In genomic region chr18:37691162-37691561, GRCh38 we compare ENCODE assay signal across 33 cellular contexts.
"Had no signal": no experiment of that assay in that cellular context is flagged by ENCODE, and none has a peak within 500 bp of the region (broad histone marks: within the 10 kb centered on the region; RNA-seq: fewer than 3 reads in every experiment).

No MANE protein-coding gene starts in this region.

- H3K4me3 ChIP-seq: adrenal gland, ascending aorta, body of pancreas, breast epithelium, cardiac muscle cell had no signal

- H3K27ac ChIP-seq: adrenal gland, ascending aorta, body of pancreas, brain microvascular endothelial cell, breast epithelium, cardiac muscle cell had no signal

- H3K9me3 ChIP-seq: adrenal gland, ascending aorta, body of pancreas, breast epithelium had no signal

- H3K4me1 ChIP-seq: adrenal gland, ascending aorta, body of pancreas, breast epithelium had no signal

- H3K27me3 ChIP-seq: adrenal gland, ascending aorta, body of pancreas, brain microvascular endothelial cell, breast epithelium, cardiac muscle cell had no signal

- ATAC-seq: activated naive CD4-positive, alpha-beta T cell treated with anti-CD3 and anti-CD28 coated beads, Interleukin-2, amount 50 U/mL, for 72 hours; activated naive CD8-positive, alpha-beta T cell treated with anti-CD3 and anti-CD28 coated beads, Interleukin-2, amount 50 U/mL, for 24 hours; activated T-cell treated with anti-CD3 and anti-CD28 coated beads, Interleukin-2, amount 50 U/mL, for 4 hours; activated T-cell treated with anti-CD3 and anti-CD28 coated beads, Interleukin-2, amount 50 U/mL, for 72 hours; activated T-helper 17 cell treated with anti-CD3 and anti-CD28 coated beads, Interleukin-2, amount 50 U/mL, for 72 hours; body of pancreas had no signal

- H3K36me3 ChIP-seq: adrenal gland, ascending aorta, brain microvascular endothelial cell, breast epithelium, cardiac muscle cell had no signal

- DNase-seq: activated effector memory CD4-positive, alpha-beta T cell treated with anti-CD3 and anti-CD28 coated beads, Interleukin-2, amount 50 U/mL, for 16 hours; activated effector memory CD4-positive, alpha-beta T cell treated with Interleukin-2 at 50 U/mL for 16 hours; activated gamma-delta T cell; activated gamma-delta T cell treated with Interleukin-2 at 50 U/mL for 16 hours; activated naive CD4-positive, alpha-beta T cell; activated naive CD4-positive, alpha-beta T cell treated with anti-CD3 and anti-CD28 coated beads for 36 hours; activated naive CD4-positive, alpha-beta T cell treated with anti-CD3 and anti-CD28 coated beads, Interleukin-2, amount 10 ng/mL, durations not matched to agents 7 days and 5 days; activated naive CD4-positive, alpha-beta T cell treated with anti-CD3 and anti-CD28 coated beads, Interleukin-2, amount 50 U/mL, for 16 hours; activated naive CD4-positive, alpha-beta T cell treated with Interleukin-2 at 50 U/mL for 16 hours; activated naive CD8-positive, alpha-beta T cell treated with anti-CD3 and anti-CD28 coated beads for 36 hours; activated naive CD8-positive, alpha-beta T cell treated with anti-CD3 and anti-CD28 coated beads, Interleukin-2, amount 10 ng/mL, durations not matched to agents 7 days and 5 days; activated naive CD8-positive, alpha-beta T cell treated with anti-CD3 and anti-CD28 coated beads, Interleukin-2, amount 50 U/mL, for 24 hours; activated T-cell treated with anti-CD3 and anti-CD28 coated beads for 4 hours; activated T-cell treated with anti-CD3 and anti-CD28 coated beads, Interleukin-2, amount 50 U/mL, for 1 hour; activated T-cell treated with anti-CD3 and anti-CD28 coated beads, Interleukin-2, amount 50 U/mL, for 24 hours; activated T-cell treated with anti-CD3 and anti-CD28 coated beads, Interleukin-2, amount 50 U/mL, for 4 hours; activated T-cell treated with anti-CD3 and anti-CD28 coated beads, Interleukin-2, amount 50 U/mL, for 48 hours; activated T-cell treated with anti-CD3 and anti-CD28 coated beads, Interleukin-2, amount 50 U/mL, for 72 hours; adrenal gland; amniotic stem cell; amygdala; anterior cingulate cortex; aorta; body of pancreas; brain microvascular endothelial cell; caudate nucleus; central memory CD4-positive, alpha-beta T cell; cerebellar nuclear complex had no signal
